Comparison of ENCODE assay signal across 28 cellular contexts in genomic region chrX:54597728-54598127, GRCh38.
"Had no signal": no experiment of that assay in that cellular context is flagged by ENCODE, and none has a peak within 500 bp of the region (broad histone marks: within the 10 kb centered on the region; RNA-seq: fewer than 3 reads in every experiment).

No MANE protein-coding gene starts in this region.

- DNase-seq: activated B cell treated with CpG ODN at 0.5 μM for 24 hours; activated CD4-positive, alpha-beta T cell treated with anti-CD3 and anti-CD28 coated beads for 48 hours; activated CD4-positive, alpha-beta T cell treated with anti-CD3 and anti-CD28 coated beads, Interleukin-2, amount 50 U/mL, for 1 hour; activated CD4-positive, alpha-beta T cell treated with anti-CD3 and anti-CD28 coated beads, Interleukin-2, amount 50 U/mL, for 48 hours; activated CD8-positive, alpha-beta memory T cell treated with anti-CD3 and anti-CD28 coated beads for 24 hours; activated CD8-positive, alpha-beta T cell treated with anti-CD3 and anti-CD28 coated beads for 36 hours; activated effector memory CD4-positive, alpha-beta T cell treated with Interleukin-2 at 50 U/mL for 16 hours; activated gamma-delta T cell treated with Interleukin-2 at 50 U/mL for 16 hours; activated naive CD4-positive, alpha-beta T cell treated with anti-CD3 and anti-CD28 coated beads, Interleukin-2, amount 50 U/mL, for 16 hours; activated naive CD4-positive, alpha-beta T cell treated with Interleukin-2 at 50 U/mL for 16 hours; activated T-cell treated with anti-CD3 and anti-CD28 coated beads, Interleukin-2, amount 50 U/mL, for 4 hours; amniotic stem cell; anterior cingulate cortex; brain microvascular endothelial cell; dorsolateral prefrontal cortex; effector memory CD4-positive, alpha-beta T cell; endodermal cell; foreskin fibroblast; head of caudate nucleus; hypothalamus; T1000; WERI-Rb-1 had no signal

- ATAC-seq: activated CD4-positive, CD25-positive, alpha-beta regulatory T cell treated with anti-CD3 and anti-CD28 coated beads, Interleukin-2, amount 50 U/mL, for 24 hours; activated CD8-positive, alpha-beta T cell treated with anti-CD3 and anti-CD28 coated beads for 36 hours; activated T-cell treated with anti-CD3 and anti-CD28 coated beads, Interleukin-2, amount 50 U/mL, for 4 hours; activated T-helper 17 cell treated with anti-CD3 and anti-CD28 coated beads, Interleukin-2, amount 50 U/mL, for 72 hours; esophagus mucosa had no signal

- FAIRE-seq: astrocyte, bronchial epithelial cell, frontal cortex had no signal
